8 cellular contexts compared by ENCODE assay signal in the genomic region with DNA sequence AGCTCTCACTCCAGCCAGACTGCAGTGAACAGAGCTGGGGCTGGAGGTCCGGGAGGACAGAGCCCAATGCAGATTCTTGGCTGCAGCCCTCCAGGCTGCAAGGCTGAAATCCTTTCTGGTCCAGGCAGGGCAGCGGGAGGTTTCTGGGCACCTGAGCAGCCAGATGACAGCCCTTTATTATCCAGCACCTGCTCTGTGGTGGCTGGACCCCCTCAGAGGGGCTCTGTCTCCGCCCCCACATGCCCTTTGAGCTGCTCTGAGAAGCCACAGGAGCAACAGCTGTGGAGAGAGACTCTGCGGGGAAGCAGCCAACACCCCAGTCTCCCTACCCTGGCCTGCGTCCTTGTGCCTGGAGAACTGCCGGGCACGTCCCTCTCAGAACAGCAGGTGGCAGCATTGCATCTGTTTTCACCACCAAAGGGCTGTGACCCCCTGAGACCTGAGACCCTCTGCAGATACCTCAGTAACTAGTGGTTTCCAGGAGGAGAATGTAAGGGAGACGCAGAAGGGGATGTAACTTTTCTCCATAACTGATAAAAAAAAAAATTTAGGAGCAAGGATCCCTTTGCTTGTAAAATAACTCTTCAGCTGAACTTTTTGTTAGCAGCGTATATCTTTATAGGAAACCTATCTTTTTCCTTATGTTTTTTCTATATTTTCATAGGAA.
DNase-seq lines count a peak whose midpoint lies in the region; ATAC-seq lines count a peak whose summit lies in the region.

No MANE protein-coding gene starts in this region.

- ATAC-seq in HG03108 (IDR thresholded peaks at IDR 0.05; ENCODE audit: unreplicated experiment): no peak

- peak; percentile 37 to 76 (median 50) for DNase-seq in NCI-H1417 (lab: John Stamatoyannopoulos, UW)
- no peak for DNase-seq in NCI-H1417 treated with DMSO at 0.1 percent for 48 hours (lab: John Stamatoyannopoulos, UW)
- DNase-seq in NCI-H2227 treated with DMSO at 0.1 percent for 48 hours (lab: John Stamatoyannopoulos, UW): peak; percentile 78
- peak; percentile 38 to 54 (median 44) for DNase-seq in activated CD4-positive, CD25-positive, alpha-beta regulatory T cell (lab: John Stamatoyannopoulos, UW)
- DNase-seq in central memory CD4-positive, alpha-beta T cell: peak; percentile 58
- DNase-seq in left kidney (ENCODE audit: low read depth, low spot score): peak; percentile 90
- peak; percentile 77 for DNase-seq in stimulated activated CD4-positive, alpha-beta T cell treated with anti-CD3 and anti-CD28 coated beads, Interleukin-4, amount 100 ng/mL, for 24 hours
